21 cellular contexts compared by ENCODE assay signal in genomic region chr6:130233332-130233731, GRCh38. TPM values are rescaled to one million over a fixed set of nuclear protein-coding genes. Genes with fewer than 3 reads are reported as not detected.
DNase-seq lines count a peak whose midpoint lies in the region; ATAC-seq and TF ChIP-seq lines count a peak whose summit lies in the region.
"Had no signal": no experiment of that assay in that cellular context is flagged by ENCODE, and none has a peak within 500 bp of the region (broad histone marks: within the 10 kb centered on the region; RNA-seq: fewer than 3 reads in every experiment).

No MANE protein-coding gene starts in this region.

- TF ChIP-seq CTCF in astrocyte of the cerebellum (IDR thresholded peaks at IDR 0.05; ENCODE audit: low read depth, low read length, missing control alignments) (no peak), foreskin fibroblast (IDR thresholded peaks at IDR 0.05; ENCODE audit: low read depth, low read length) (no peak)

- H3K36me3 Mint-ChIP-seq in activated naive CD4-positive, alpha-beta T cell treated with anti-CD3 and anti-CD28 coated beads, Interleukin-2, amount 50 U/mL, for 72 hours: no peaks in the 10 kb centered on the region
- H3K36me3 Mint-ChIP-seq: CD14-positive monocyte had no signal

- intact Hi-C loops in head of caudate nucleus (cut with DNase I): no loop called here

- in situ Hi-C loops in astrocyte of the cerebellum (cut with HindIII; ENCODE audit: low sequenced_read_pairs): no loop called here

- no peaks in the 10 kb centered on the region for H3K79me2 ChIP-seq in ACC112 (ENCODE audit: control insufficient read depth, insufficient read depth, low read length, unreplicated experiment)

- no peaks in the 10 kb centered on the region for H3K9me3 Mint-ChIP-seq in activated naive CD4-positive, alpha-beta T cell treated with anti-CD3 and anti-CD28 coated beads, Interleukin-2, amount 50 U/mL, for 72 hours
- H3K9me3 Mint-ChIP-seq: CD14-positive monocyte, neural crest cell had no signal

- H3K27me3 ChIP-seq in ACC112 (ENCODE audit: insufficient read depth, low read length) (no peaks in the 10 kb centered on the region), H7 (ENCODE audit: control insufficient read depth, insufficient read depth, low read length) (no peaks in the 10 kb centered on the region)
- H3K27me3 ChIP-seq: ascending aorta had no signal

- no peaks in the 10 kb centered on the region for H3K36me3 ChIP-seq in ACC112 (ENCODE audit: insufficient read depth, low read length)
- H3K36me3 ChIP-seq in H7 (replicated peaks; ENCODE audit: control insufficient read depth, insufficient read depth, low read length): no peaks in the 10 kb centered on the region
- H3K36me3 ChIP-seq: ascending aorta had no signal

- H3K4me1 ChIP-seq in ACC112 (ENCODE audit: control insufficient read depth, insufficient read depth, low read length, unreplicated experiment): no peaks in the 10 kb centered on the region
- H3K4me1 ChIP-seq: ascending aorta had no signal

- H3K27ac ChIP-seq in ACC112 (ENCODE audit: low read depth, low read length): no peak overlapping the region
- H3K27ac ChIP-seq: 22Rv1, ascending aorta had no signal

- H3K27ac Mint-ChIP-seq in activated naive CD4-positive, alpha-beta T cell treated with anti-CD3 and anti-CD28 coated beads, Interleukin-2, amount 50 U/mL, for 72 hours: no peak overlapping the region
- H3K27ac Mint-ChIP-seq: activated CD4-positive, alpha-beta memory T cell treated with anti-CD3 and anti-CD28 coated beads, Interleukin-2, amount 10 ng/mL, durations not matched to agents 7 days and 5 days; CD14-positive monocyte had no signal

- peak overlapping the region; percentile 42 for H2AFZ ChIP-seq in ACC112 (ENCODE audit: low read length, unreplicated experiment)

- peak; percentile 6 for DNase-seq in H7
- peak; percentile 23 for DNase-seq in astrocyte of the cerebellum (ENCODE audit: low read depth)
- peak; percentile 14 to 58 for DNase-seq in foreskin fibroblast
- DNase-seq in activated naive CD4-positive, alpha-beta T cell treated with anti-CD3 and anti-CD28 coated beads, Interleukin-2, amount 50 U/mL, for 72 hours (ENCODE audit: low spot score in 2 of 2): no peak
- DNase-seq in activated CD4-positive, CD25-positive, alpha-beta regulatory T cell (lab: John Stamatoyannopoulos, UW): no peak
- DNase-seq in head of caudate nucleus: no peak
- DNase-seq: activated CD4-positive, alpha-beta memory T cell treated with anti-CD3 and anti-CD28 coated beads, Interleukin-2, amount 10 ng/mL, durations not matched to agents 7 days and 5 days; DMS 273 treated with DMSO at 0.1 percent for 48 hours; foreskin melanocyte; GF-D8; NCI-H1092; NCI-H526 treated with DMSO at 0.1 percent for 48 hours; stimulated activated CD4-positive, alpha-beta T cell treated with anti-CD3 and anti-CD28 coated beads, Interleukin-12 subunit alpha, Interleukin-12 subunit beta, amount 100 ng/mL, for 4 hours; stimulated activated CD8-positive, alpha-beta memory T cell treated with anti-CD3 and anti-CD28 coated beads, Interleukin-4, amount 100 ng/mL, for 48 hours; substantia nigra had no signal

- no peak overlapping the region for H3K4me3 ChIP-seq in ACC112 (ENCODE audit: low read depth, low read length)
- no peak overlapping the region for H3K4me3 ChIP-seq in H7 (ENCODE audit: insufficient read depth, low read depth, low read length)
- H3K4me3 ChIP-seq in astrocyte of the cerebellum (ENCODE audit: low read depth, low read length): no peak overlapping the region
- H3K4me3 ChIP-seq in foreskin fibroblast (ENCODE audit: low read depth in 1 of 2, low read length in 2 of 2): no peak overlapping the region
- H3K4me3 ChIP-seq: ascending aorta had no signal

- no peak for ATAC-seq in activated naive CD4-positive, alpha-beta T cell treated with anti-CD3 and anti-CD28 coated beads, Interleukin-2, amount 50 U/mL, for 72 hours
- ATAC-seq in GM19397 (IDR thresholded peaks at IDR 0.05; ENCODE audit: unreplicated experiment): no peak

RNA-seq across cellular contexts. Expression of gene SAMD3, which starts 10.6 kb away (rescaled TPM):
- total RNA-seq in H7 (2014; rRNA removed; shearing (Covaris generic)): 2.8 and 11.5 TPM in 2 replicates
- total RNA-seq in activated naive CD4-positive, alpha-beta T cell treated with anti-CD3 and anti-CD28 coated beads, Interleukin-2, amount 50 U/mL, for 72 hours: 1 to 10 TPM in 1 of 2 donors, under 1 TPM in 1; 0.95 to 5.6 TPM
- total RNA-seq: ascending aorta had no signal

Comparison
In these comparisons a context has a peak if more than half of its experiments do, and no peak if none do; other contexts are left out.
1. DNase-seq: peak in H7 (single experiment), astrocyte of the cerebellum (single experiment) and foreskin fibroblast (2 of 2); none in activated naive CD4-positive, alpha-beta T cell treated with anti-CD3 and anti-CD28 coated beads, Interleukin-2, amount 50 U/mL, for 72 hours (0 of 2), activated CD4-positive, CD25-positive, alpha-beta regulatory T cell (0 of 4) and head of caudate nucleus (0 of 42).